8 cellular contexts compared by ENCODE assay signal in genomic region chr5:103224118-103224893, GRCh38. TPM values are rescaled to one million over a fixed set of nuclear protein-coding genes. Genes with fewer than 3 reads are reported as not detected.
A peak's percentile ranks its signal among the peaks of the same experiment; 100 is the strongest.
DNase-seq lines count a peak whose midpoint lies in the region; ATAC-seq and TF ChIP-seq lines count a peak whose summit lies in the region.

No MANE protein-coding gene starts in this region.

- no peak overlapping the region for H3K4me3 ChIP-seq in prostate gland

- 55% methylated on average over 11 of the region's 11 CpGs for WGBS in prostate gland

- peak; percentile 83 for DNase-seq in DMS53 (lab: John Stamatoyannopoulos, UW)
- peak; percentile 83 for DNase-seq in NCI-H69 (lab: John Stamatoyannopoulos, UW)
- DNase-seq in activated T-cell treated with anti-CD3 and anti-CD28 coated beads, Interleukin-2, amount 50 U/mL, for 48 hours, result peak; percentile 30 to 43
- peak; percentile 14 for DNase-seq in germinal center (ENCODE audit: low spot score)
- DNase-seq in prostate gland (ENCODE audit: low spot score), result peak; percentile 9
- no peak for DNase-seq in cortex of kidney (lab: John Stamatoyannopoulos, UW)

- no peak overlapping the region for H3K27ac ChIP-seq in prostate gland

- no peaks in the 10 kb centered on the region for H3K4me1 ChIP-seq in prostate gland (replicated peaks)

- no peaks in the 10 kb centered on the region for H3K36me3 ChIP-seq in prostate gland

- ATAC-seq in GM19452 (IDR thresholded peaks at IDR 0.05; ENCODE audit: unreplicated experiment), result peak; percentile 97
- peak; percentile 92 for ATAC-seq in HG03457 (IDR thresholded peaks at IDR 0.05; ENCODE audit: unreplicated experiment)

- no peaks in the 10 kb centered on the region for H3K9me3 ChIP-seq in prostate gland

- TF ChIP-seq POLR2A in prostate gland (IDR thresholded peaks at IDR 0.05), result no peak

- intact Hi-C loops in prostate gland (cut with DNase I), result no loop called here

- peak in 3 of 4 experiments; percentile 17 to 57 (median 43) for TF ChIP-seq CTCF in prostate gland (IDR thresholded peaks at IDR 0.05)

- no peaks in the 10 kb centered on the region for H3K27me3 ChIP-seq in prostate gland (replicated peaks; ENCODE audit: insufficient read depth)

RNA-seq across cellular contexts. Expression of gene MACIR, which starts 34.3 kb away (rescaled TPM):
- 10 to 100 TPM; 10.4 to 20.1 TPM for total RNA-seq in prostate gland
